ENCODE assay signal across 20 cellular contexts in the genomic region with DNA sequence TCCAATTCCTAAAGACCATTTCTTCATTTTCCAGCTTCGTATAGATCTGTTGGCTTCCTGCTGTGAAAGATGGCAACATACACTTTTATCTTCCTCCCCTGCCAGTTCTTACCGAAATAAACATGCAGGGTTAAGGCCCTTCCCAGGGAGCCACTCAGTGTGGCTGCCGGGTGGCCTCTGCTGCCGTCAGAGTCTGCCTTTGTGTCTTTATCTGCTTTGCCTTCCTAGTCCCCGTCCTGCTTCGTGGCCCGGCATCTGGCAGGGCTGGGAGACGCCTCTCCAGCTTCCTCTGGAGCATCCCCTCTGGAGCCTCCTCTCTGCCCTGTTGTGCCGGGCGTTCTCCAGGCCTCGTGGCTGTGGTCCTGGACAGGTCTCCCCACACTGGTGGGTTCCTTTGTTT. TPM values are rescaled to one million over a fixed set of nuclear protein-coding genes. Genes with fewer than 3 reads are reported as not detected.
DNase-seq lines count a peak whose midpoint lies in the region; ATAC-seq, FAIRE-seq and TF ChIP-seq lines count a peak whose summit lies in the region.
"Had no signal": no experiment of that assay in that cellular context is flagged by ENCODE, and none has a peak within 500 bp of the region (broad histone marks: within the 10 kb centered on the region; RNA-seq: fewer than 3 reads in every experiment).

No MANE protein-coding gene starts in this region.

- TF ChIP-seq POLR2A in GM12892 (IDR thresholded peaks at IDR 0.05; ENCODE audit: low read depth, low read length) = no peak

- H3K4me1 ChIP-seq in Karpas-422 (ENCODE audit: low read length) (peaks cover 4% of the 10 kb centered on the region), mesodermal cell (ENCODE audit: control insufficient read depth, insufficient read depth, low read length, poor library complexity, severe bottlenecking) (no peaks in the 10 kb centered on the region)

- DNase-seq in Karpas-422 (peak; percentile 35), smooth muscle cell of the brain vasculature (ENCODE audit: low read depth, low spot score) (peak; percentile 37), GM12892 (ENCODE audit: insufficient read length) (no peak)
- DNase-seq in stimulated activated CD4-positive, alpha-beta T cell treated with anti-CD3 and anti-CD28 coated beads, Interleukin-4, amount 100 ng/mL, for 1 hour = no peak
- DNase-seq: ACHN, AML-193, DMS79 treated with DMSO at 0.1 percent for 48 hours, NCI-H1417 treated with DMSO at 0.1 percent for 48 hours, NCI-H187 treated with DMSO at 0.1 percent for 48 hours, NCI-H226, NCI-H524, NCI-H82, OCI-M1, SHP77 had no signal

- H4K20me1 ChIP-seq in Karpas-422 (ENCODE audit: insufficient read depth, low read depth, low read length) = peaks cover 7% of the 10 kb centered on the region; the same call in 1 of the 2 replicates

- no peaks in the 10 kb centered on the region for H3K27me3 Mint-ChIP-seq in activated T-helper 17 cell treated with anti-CD3 and anti-CD28 coated beads, Interleukin-2, amount 50 U/mL, for 72 hours

- H3K4me3 ChIP-seq in Karpas-422 (ENCODE audit: low read length) (no peak overlapping the region), mesodermal cell (ENCODE audit: extremely low read depth, insufficient read depth, low read length, poor library complexity, severe bottlenecking) (no peak overlapping the region)
- H3K4me3 ChIP-seq: SK-N-MC had no signal

- H3K27ac ChIP-seq in Karpas-422 (ENCODE audit: low read length) (no peak overlapping the region), mesodermal cell (ENCODE audit: low read depth, low read length, severe bottlenecking) (peak overlapping the region; percentile 59)
- H3K27ac ChIP-seq: C4-2B, KMS-11 had no signal

- H3K36me3 ChIP-seq in Karpas-422 (ENCODE audit: insufficient read depth, low read length) = no peaks in the 10 kb centered on the region
- peaks cover 48% of the 10 kb centered on the region for H3K36me3 ChIP-seq in mesodermal cell (ENCODE audit: control insufficient read depth, insufficient read depth, low read length)

- no peak overlapping the region for H3K4me2 ChIP-seq in Karpas-422 (ENCODE audit: low read depth, low read length, poor library complexity, severe bottlenecking)
- H3K4me2 ChIP-seq: KMS-11 had no signal

- H3K9me2 ChIP-seq in Karpas-422 (replicated peaks; ENCODE audit: insufficient read depth, low read length) = no peaks in the 10 kb centered on the region

- no peaks in the 10 kb centered on the region for H3K4me1 Mint-ChIP-seq in activated T-helper 17 cell treated with anti-CD3 and anti-CD28 coated beads, Interleukin-2, amount 50 U/mL, for 72 hours

- H3K4me3 Mint-ChIP-seq in activated T-helper 17 cell treated with anti-CD3 and anti-CD28 coated beads, Interleukin-2, amount 50 U/mL, for 72 hours = no peak overlapping the region

- no peak overlapping the region for H3K9ac ChIP-seq in Karpas-422 (ENCODE audit: low read length)
- H3K9ac ChIP-seq: KMS-11 had no signal

- no peaks in the 10 kb centered on the region for H3K79me2 ChIP-seq in Karpas-422 (ENCODE audit: low read length)

- 83 to 89% methylated on average over 10 to 11 of the region's 11 CpGs for WGBS in mesodermal cell (ENCODE audit: insufficient coverage in 2 of 2), 2 experiments

- ATAC-seq in activated T-helper 17 cell treated with anti-CD3 and anti-CD28 coated beads, Interleukin-2, amount 50 U/mL, for 72 hours (replicated peaks) = no peak
- ATAC-seq in HG03521 (IDR thresholded peaks at IDR 0.05; ENCODE audit: unreplicated experiment) = no peak

- H3K9me3 Mint-ChIP-seq in activated T-helper 17 cell treated with anti-CD3 and anti-CD28 coated beads, Interleukin-2, amount 50 U/mL, for 72 hours = no peaks in the 10 kb centered on the region

- H2AFZ ChIP-seq in Karpas-422 (ENCODE audit: low read length) = no peak overlapping the region

- H3K27me3 ChIP-seq in Karpas-422 (ENCODE audit: low read length) = no peaks in the 10 kb centered on the region

- peak overlapping the region; percentile 35 for H3K27ac Mint-ChIP-seq in activated T-helper 17 cell treated with anti-CD3 and anti-CD28 coated beads, Interleukin-2, amount 50 U/mL, for 72 hours

- H3K9me3 ChIP-seq in Karpas-422 (ENCODE audit: low read length) = no peaks in the 10 kb centered on the region
- no peaks in the 10 kb centered on the region for H3K9me3 ChIP-seq in mesodermal cell (ENCODE audit: control insufficient read depth, low read length)

- FAIRE-seq in GM12892 (lab: Jason Lieb, UNC) = no peak

- H3K36me3 Mint-ChIP-seq in activated T-helper 17 cell treated with anti-CD3 and anti-CD28 coated beads, Interleukin-2, amount 50 U/mL, for 72 hours (ENCODE audit: low read depth) = no peaks in the 10 kb centered on the region

RNA-seq across cellular contexts. Expression of a gene that starts 30.3 kb away (rescaled TPM):
- 26.7 and 51.3 TPM in 2 replicates for total RNA-seq in Karpas-422 (2014; rRNA removed; shearing (Covaris generic); ENCODE audit: low replicate concordance)
- total RNA-seq in activated T-helper 17 cell treated with anti-CD3 and anti-CD28 coated beads, Interleukin-2, amount 50 U/mL, for 72 hours = 100 to 1,000 TPM in 1 of 2 donors, 10 to 100 TPM in 1; 61.1 to 117 TPM
- 23.8 TPM for polyA plus RNA-seq in mesodermal cell (2013, experiment 1 of 2)
- polyA plus RNA-seq in mesodermal cell (2013, experiment 2 of 2) = 20.1 TPM
- 7.1 TPM for polyA plus RNA-seq in GM12892 (2012; ENCODE audit: missing spikeins)

Comparison
In these comparisons a context has a peak if more than half of its experiments do, and no peak if none do; other contexts are left out.
1. DNase-seq: peak in Karpas-422 (single experiment) and smooth muscle cell of the brain vasculature (single experiment); none in GM12892 (single experiment) and stimulated activated CD4-positive, alpha-beta T cell treated with anti-CD3 and anti-CD28 coated beads, Interleukin-4, amount 100 ng/mL, for 1 hour (single experiment).